8 cellular contexts compared by ENCODE assay signal in the genomic region with DNA sequence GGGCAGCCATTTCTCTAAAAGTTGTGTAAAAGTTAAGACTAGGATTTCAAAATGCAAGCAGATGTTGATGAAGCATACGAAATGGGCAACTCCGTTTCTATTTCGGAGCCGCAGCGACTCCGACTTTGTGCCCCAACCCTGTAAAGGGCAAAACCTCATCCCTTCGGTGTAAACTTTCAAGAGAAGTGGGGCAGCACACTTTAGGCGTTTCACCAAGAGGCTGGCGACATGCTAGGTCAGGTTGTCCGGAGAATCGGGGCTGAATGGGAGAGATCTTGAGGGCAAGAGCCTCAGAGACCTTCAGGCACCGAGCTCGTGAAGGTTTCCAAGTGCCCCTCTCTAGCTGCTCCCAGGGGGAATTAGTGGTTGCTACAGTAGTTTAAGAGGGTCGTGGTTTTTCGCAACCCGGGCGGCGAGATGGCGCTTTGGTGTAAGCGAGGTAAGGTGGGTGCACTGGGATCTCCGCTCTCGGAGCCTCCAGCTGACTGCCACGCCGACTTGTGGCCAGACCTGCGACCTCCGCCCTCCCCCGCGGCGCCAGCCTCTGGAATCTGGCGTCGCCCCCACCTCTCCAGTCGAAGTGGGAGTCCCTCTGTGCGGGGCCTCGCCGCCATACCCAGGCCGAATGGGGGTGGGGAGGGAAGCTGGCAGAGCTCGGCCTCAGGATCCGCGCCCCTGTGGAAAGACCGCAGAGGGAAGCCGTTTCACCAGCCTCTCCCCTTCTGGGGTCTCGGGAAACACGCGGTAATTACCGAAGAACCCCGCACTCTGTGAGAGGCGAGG. TPM values are rescaled to one million over a fixed set of nuclear protein-coding genes. Genes with fewer than 3 reads are reported as not detected.
DNase-seq lines count a peak whose midpoint lies in the region; ATAC-seq and TF ChIP-seq lines count a peak whose summit lies in the region.

No MANE protein-coding gene starts in this region.

- ATAC-seq in GM21423 (IDR thresholded peaks at IDR 0.05; ENCODE audit: unreplicated experiment) = peak; percentile 21
- ATAC-seq in IMR-90 (ENCODE audit: low read depth) = peak; percentile 50

- peaks cover 19% of the 10 kb centered on the region for H3K9me1 ChIP-seq in IMR-90 (ENCODE audit: insufficient read depth, low read length)

- no peaks in the 10 kb centered on the region for H3K36me3 ChIP-seq in IMR-90 (ENCODE audit: control insufficient read depth, insufficient read depth, low read length)
- no peaks in the 10 kb centered on the region for H3K36me3 ChIP-seq in skeletal muscle satellite cell (ENCODE audit: insufficient read depth, low read length)

- peak overlapping the region; percentile 99 for H3K4ac ChIP-seq in IMR-90 (ENCODE audit: low read depth, low read length)

- peak overlapping the region; percentile 97 for H4K91ac ChIP-seq in IMR-90 (ENCODE audit: insufficient read depth, low read depth, low read length)

- H3K56ac ChIP-seq in IMR-90 (ENCODE audit: extremely low read depth, insufficient read depth, low read length) = peak overlapping the region; percentile 99

- H4K5ac ChIP-seq in IMR-90 (ENCODE audit: low read depth, low read length) = peak overlapping the region; percentile 92

- CTCF ChIA-PET in IMR-90 (lab: Yijun Ruan, JAX) = interaction anchor here (0.5 to 3.8 kb wide), 8 partner anchors 9 to 37 kb away, joined by 3 to 18 read pairs (median 6); partner anchors contain the start of gene ACBD4

- H3K23ac ChIP-seq in IMR-90 (ENCODE audit: low read depth, low read length) = peak overlapping the region; percentile 71

- DNase-seq in COLO668 (lab: John Stamatoyannopoulos, UW; ENCODE audit: unreplicated experiment) (peak; percentile 37), IMR-90 (peak; percentile 61), SW480 (ENCODE audit: low spot score) (peak; percentile 75), astrocyte of the cerebellum (ENCODE audit: low read depth) (no peak), NCI-H1048 (lab: John Stamatoyannopoulos, UW) (no peak)

- TSS peak; percentile 38 for BruUV-seq in IMR-90 (replicated peaks; lab: Mats Ljungman, UMichigan)

- H3K27me3 ChIP-seq in IMR-90 (ENCODE audit: control insufficient read depth, insufficient read depth, low read length) (no peaks in the 10 kb centered on the region), skeletal muscle satellite cell (ENCODE audit: control insufficient read depth, insufficient read depth, low read length) (no peaks in the 10 kb centered on the region)

- H3K4me3 ChIP-seq in IMR-90 (ENCODE audit: insufficient read depth, low read depth, low read length) = peak overlapping the region; percentile 75
- peak overlapping the region; percentile 98 for H3K4me3 ChIP-seq in astrocyte of the cerebellum (ENCODE audit: low read depth, low read length)
- H3K4me3 ChIP-seq in iPS-11a (ENCODE audit: low read depth, low read length) = peak overlapping the region; percentile 89
- peak overlapping the region; percentile 96 for H3K4me3 ChIP-seq in skeletal muscle satellite cell (ENCODE audit: low read length)

- H2BK15ac ChIP-seq in IMR-90 (ENCODE audit: low read depth, low read length) = peak overlapping the region; percentile 0; the same call in 1 of the 3 replicates

- H3K79me1 ChIP-seq in IMR-90 (ENCODE audit: low read depth in 1 of 2, low read length in 2 of 2) = peaks cover 8 to 58% of the 10 kb centered on the region in 2 experiments

- peak overlapping the region; percentile 96 for H2BK5ac ChIP-seq in IMR-90 (ENCODE audit: low read depth, low read length, poor library complexity, severe bottlenecking)

- peak overlapping the region; percentile 89 to 95 for H4K8ac ChIP-seq in IMR-90 (ENCODE audit: low read depth in 2 of 2, low read length in 2 of 2)

- POLR2A ChIA-PET in IMR-90 (lab: Charles Lee; ENCODE audit: unreplicated experiment) = interaction anchor here (0.6 to 3.1 kb wide), 6 partner anchors 8 to 37 kb away, joined by 3 to 53 read pairs (median 4); partner anchors contain the start of genes ACBD4 and HEXIM1

- TF ChIP-seq POLR2A in IMR-90 (IDR thresholded peaks at IDR 0.05; ENCODE audit: low read depth, low read length) = peak; percentile 69

- H3K9me3 ChIP-seq in IMR-90 (ENCODE audit: control insufficient read depth, insufficient read depth, low read length) (no peaks in the 10 kb centered on the region), skeletal muscle satellite cell (replicated peaks; ENCODE audit: low read length) (no peaks in the 10 kb centered on the region)

- no peak overlapping the region for H2BK20ac ChIP-seq in IMR-90 (ENCODE audit: low read depth, low read length)

- peak; percentile 30; the same call in 1 of the 2 replicates for TF ChIP-seq CTCF in IMR-90 (conservative IDR thresholded peaks at IDR 0.05; ENCODE audit: low read depth, low read length)
- TF ChIP-seq CTCF in astrocyte of the cerebellum (IDR thresholded peaks at IDR 0.05; ENCODE audit: low read depth, low read length, missing control alignments) = no peak

- peak overlapping the region; percentile 75 for H3K18ac ChIP-seq in IMR-90 (ENCODE audit: low read depth, low read length)

- H3K27ac ChIP-seq in IMR-90 (ENCODE audit: insufficient read depth, low read length) = peak overlapping the region; percentile 98

- 1% methylated on average over 20 of the region's 47 CpGs; no CpG with 5 or more reads in 1 of the 2 experiments for WGBS in IMR-90 (ENCODE audit: extremely low coverage in 2 of 2, insufficient read length in 1 of 2), 2 experiments

- in situ Hi-C loops in IMR-90 (cut with MboI; ENCODE audit: low sequenced_read_pairs) = no loop called here
- in situ Hi-C loops in astrocyte of the cerebellum (cut with HindIII; ENCODE audit: low sequenced_read_pairs) = no loop called here

- H2AK9ac ChIP-seq in IMR-90 (replicated peaks; ENCODE audit: low read depth, low read length, poor library complexity) = peak overlapping the region; percentile 100

- peak overlapping the region; percentile 76 for H3K14ac ChIP-seq in IMR-90 (replicated peaks; ENCODE audit: low read depth, low read length)

- H4K20me1 ChIP-seq in IMR-90 (ENCODE audit: insufficient read depth, low read length) = peaks cover 10% of the 10 kb centered on the region

- H3K4me1 ChIP-seq in IMR-90 (ENCODE audit: control insufficient read depth, insufficient read depth, low read length) = peaks cover 17% of the 10 kb centered on the region
- peaks cover 42% of the 10 kb centered on the region for H3K4me1 ChIP-seq in skeletal muscle satellite cell (ENCODE audit: control insufficient read depth, insufficient read depth, low read length)

- intact Hi-C loops in IMR-90 (cut with micrococcal nuclease) = loop anchor here (1.0 kb wide), 2 partner anchors 11 to 25 kb away; partner anchors contain the start of gene ACBD4

- peak overlapping the region; percentile 88 for H2AFZ ChIP-seq in IMR-90 (replicated peaks; ENCODE audit: low read length, poor library complexity)

- peak overlapping the region; percentile 42 for H2BK120ac ChIP-seq in IMR-90 (ENCODE audit: low read depth, low read length)

- peak; percentile 27; the same call in 1 of the 2 replicates for TF ChIP-seq RAD21 in IMR-90 (IDR thresholded peaks at IDR 0.05; ENCODE audit: low read length)

- H3K9ac ChIP-seq in IMR-90 (ENCODE audit: low read depth, low read length) (peak overlapping the region; percentile 98), skeletal muscle satellite cell (ENCODE audit: low read depth, low read length) (peak overlapping the region; percentile 99)

- H2AK5ac ChIP-seq in IMR-90 (ENCODE audit: low read depth, low read length) = peak overlapping the region; percentile 99

- peak overlapping the region; percentile 84 for H3K4me2 ChIP-seq in IMR-90 (ENCODE audit: low read depth, low read length)
- peak overlapping the region; percentile 93 for H3K4me2 ChIP-seq in skeletal muscle satellite cell (ENCODE audit: low read length)

- dilution Hi-C loops in IMR-90 (cut with HindIII; ENCODE audit: low sequenced_read_pairs, unreplicated experiment) = no loop called here

TF ChIP-seq in IMR-90, 13 proteins besides CTCF, POLR2A, EP300 and RAD21:
- TF ChIP-seq MAZ (IDR thresholded peaks at IDR 0.05; ENCODE audit: borderline replicate concordance, low read depth, low read length) (peak; percentile 47; the same call in 1 of the 2 replicates), CHD1 (IDR thresholded peaks at IDR 0.05; ENCODE audit: low read depth, low read length) (no peak), MXI1 (IDR thresholded peaks at IDR 0.05; ENCODE audit: borderline replicate concordance, low read depth, low read length) (peak; percentile 20; the same call in 1 of the 2 replicates)

RNA-seq across cellular contexts. Expression of gene HEXIM2, which starts 1.0 kb away (rescaled TPM):
- total RNA-seq in IMR-90 (2012; rRNA removed) = 5.6 and 6.1 TPM in 2 replicates
- polyA plus RNA-seq in IMR-90 (2012; rRNA removed) = 4.5 TPM in 2 replicates
- 5.2 and 10.6 TPM in 2 replicates for polyA plus RNA-seq in IMR-90 (2012; cell fraction: cytosol; rRNA removed)
- 2.9 and 6.9 TPM in 2 replicates for polyA plus RNA-seq in IMR-90 (2012; cell fraction: nucleus; rRNA removed; ENCODE audit: low replicate concordance)
- total RNA-seq in skeletal muscle satellite cell (2012; rRNA removed) = 4.6 and 8.3 TPM in 2 replicates

RNA-seq across cellular contexts. Expression of gene HEXIM1, which starts 12.4 kb away (rescaled TPM):
- 5.9 and 8.6 TPM in 2 replicates for total RNA-seq in IMR-90 (2012; rRNA removed)
- 14.5 TPM in 2 replicates for polyA plus RNA-seq in IMR-90 (2012; rRNA removed)
- 13.5 and 13.8 TPM in 2 replicates for polyA plus RNA-seq in IMR-90 (2012; cell fraction: cytosol; rRNA removed)
- 8.5 and 12.5 TPM in 2 replicates for polyA plus RNA-seq in IMR-90 (2012; cell fraction: nucleus; rRNA removed; ENCODE audit: low replicate concordance)
- 4.2 and 4.3 TPM in 2 replicates for total RNA-seq in skeletal muscle satellite cell (2012; rRNA removed)

RNA-seq across cellular contexts. Expression of gene ACBD4, which starts 25.2 kb away (rescaled TPM):
- 1.7 and 2.3 TPM in 2 replicates for total RNA-seq in IMR-90 (2012; rRNA removed)
- polyA plus RNA-seq in IMR-90 (2012; rRNA removed) = 5.7 and 6.1 TPM in 2 replicates
- polyA plus RNA-seq in IMR-90 (2012; cell fraction: cytosol; rRNA removed) = 4.5 and 5.5 TPM in 2 replicates
- polyA plus RNA-seq in IMR-90 (2012; cell fraction: nucleus; rRNA removed; ENCODE audit: low replicate concordance) = 29.9 and 39.6 TPM in 2 replicates
- total RNA-seq in skeletal muscle satellite cell (2012; rRNA removed) = 0.87 and 4.6 TPM in 2 replicates

RNA-seq across cellular contexts. Expression of gene PLCD3, which starts 28.4 kb away (rescaled TPM):
- total RNA-seq in IMR-90 (2012; rRNA removed) = 5.3 and 5.6 TPM in 2 replicates
- polyA plus RNA-seq in IMR-90 (2012; rRNA removed) = 36.6 and 39.0 TPM in 2 replicates
- polyA plus RNA-seq in IMR-90 (2012; cell fraction: cytosol; rRNA removed) = 14.8 and 45.8 TPM in 2 replicates
- polyA plus RNA-seq in IMR-90 (2012; cell fraction: nucleus; rRNA removed; ENCODE audit: low replicate concordance) = 35.9 and 73.0 TPM in 2 replicates
- 5.3 and 13.3 TPM in 2 replicates for total RNA-seq in skeletal muscle satellite cell (2012; rRNA removed)

Comparison
In these comparisons a context has a peak if more than half of its experiments do, and no peak if none do; other contexts are left out.
1. DNase-seq: peak in COLO668 (single experiment), IMR-90 (single experiment) and SW480 (single experiment); none in astrocyte of the cerebellum (single experiment) and NCI-H1048 (single experiment).
2. Peak in every context shown above with its lines, with median percentiles within 50 percentile points of each other: H3K4me3 ChIP-seq.